In genomic region chr18:657998-658946, GRCh38 we compare ENCODE assay signal across 8 cellular contexts.
DNase-seq lines count a peak whose midpoint lies in the region; ATAC-seq lines count a peak whose summit lies in the region.

No MANE protein-coding gene starts in this region.

- peak; percentile 63 for ATAC-seq in HG02852 (IDR thresholded peaks at IDR 0.05; ENCODE audit: unreplicated experiment)

- DNase-seq in SIG-M5 treated with dmso at 0.1 percent for 504 hours (lab: John Stamatoyannopoulos, UW; ENCODE audit: unreplicated experiment) (peak; percentile 90), SIG-M5 (lab: John Stamatoyannopoulos, UW) (no peak), NCI-H1417 (lab: John Stamatoyannopoulos, UW) (peak; percentile 90 to 98 (median 96)), SW480 (ENCODE audit: low spot score) (peak; percentile 92), astrocyte of the hippocampus (ENCODE audit: low read depth, low spot score) (peak; percentile 95), hippocampal formation (lab: John Stamatoyannopoulos, UW) (peak; percentile 76 to 77), putamen (ENCODE audit: low spot score) (peak; percentile 89)
